Comparison of ENCODE assay signal across 8 cellular contexts in genomic region chr7:122304604-122304975, GRCh38. TPM values are rescaled to one million over a fixed set of nuclear protein-coding genes. Genes with fewer than 3 reads are reported as not detected.
DNase-seq lines count a peak whose midpoint lies in the region; ATAC-seq, FAIRE-seq and TF ChIP-seq lines count a peak whose summit lies in the region.

Gene FEZF1 (minus strand): TSS chr7:122304750. CDS start chr7:122304437, 313 bp downstream.

- no peaks in the 10 kb centered on the region for H3K36me3 ChIP-seq in bronchial epithelial cell (ENCODE audit: control insufficient read depth, insufficient read depth, low read length)
- no peaks in the 10 kb centered on the region for H3K36me3 ChIP-seq in mucosa of rectum (ENCODE audit: control insufficient read depth in 2 of 2, insufficient read depth in 2 of 2, low read length in 2 of 2)

- no peak for FAIRE-seq in bronchial epithelial cell (lab: Jason Lieb, UNC)

- H3K9ac ChIP-seq in mucosa of rectum (ENCODE audit: low read depth in 1 of 2, low read length in 2 of 2), result no peak within 1 kb of the TSS

- peaks cover 0 to 2% of the 10 kb centered on the region in 2 donors for H3K9me3 ChIP-seq in mucosa of rectum (ENCODE audit: control insufficient read depth in 2 of 2, low read length in 2 of 2)

- peaks cover 75% of the 10 kb centered on the region for H3K27me3 ChIP-seq in bronchial epithelial cell (ENCODE audit: control insufficient read depth, insufficient read depth, low read length)
- H3K27me3 ChIP-seq in mucosa of rectum (ENCODE audit: control insufficient read depth in 2 of 2, insufficient read depth in 2 of 2, low read length in 2 of 2), result peaks cover 73 to 90% of the 10 kb centered on the region in 2 donors

- H3K27ac ChIP-seq in C4-2B, result peak within 1 kb of the TSS; percentile 30
- no peak within 1 kb of the TSS for H3K27ac ChIP-seq in mucosa of rectum (ENCODE audit: low read depth in 2 of 2, low read length in 2 of 2)

- peaks cover 6 to 9% of the 10 kb centered on the region in 2 donors for H3K4me1 ChIP-seq in mucosa of rectum (ENCODE audit: control insufficient read depth in 2 of 2, insufficient read depth in 2 of 2, low read length in 2 of 2)

- DNase-seq in LoVo (ENCODE audit: low spot score), result peak; percentile 65
- peak; percentile 32 for DNase-seq in bronchial epithelial cell (ENCODE audit: low read depth)
- no peak for DNase-seq in D341Med (ENCODE audit: low spot score)

- ATAC-seq in GM19395 (IDR thresholded peaks at IDR 0.05; ENCODE audit: unreplicated experiment), result no peak
- no peak for ATAC-seq in HG02885 (IDR thresholded peaks at IDR 0.05; ENCODE audit: poor library complexity, unreplicated experiment)
- ATAC-seq in GM18498 (IDR thresholded peaks at IDR 0.05; ENCODE audit: unreplicated experiment), result no peak

- TF ChIP-seq CTCF in C4-2B (conservative IDR thresholded peaks at IDR 0.05), result no peak
- TF ChIP-seq CTCF in bronchial epithelial cell (IDR thresholded peaks at IDR 0.05; ENCODE audit: insufficient read depth, low read length, severe bottlenecking), result no peak

- H3K4me3 ChIP-seq in bronchial epithelial cell (ENCODE audit: low read depth, low read length) (no peak within 1 kb of the TSS), mucosa of rectum (ENCODE audit: low read length in 2 of 2) (peak within 1 kb of the TSS; percentile 54 to 60)

RNA-seq across cellular contexts. Expression of gene FEZF1, which starts in this region (rescaled TPM):
- total RNA-seq in bronchial epithelial cell, result not detected in 2 replicates

Comparison
In these comparisons a context has a peak if more than half of its experiments do, and no peak if none do; other contexts are left out.
1. Peak in DNase-seq in bronchial epithelial cell; RNA of the gene not detected or under 1 TPM.